ENCODE assay signal across 10 cellular contexts in genomic region chr10:132459252-132460028, GRCh38.
A peak's percentile ranks its signal among the peaks of the same experiment; 100 is the strongest.
DNase-seq lines count a peak whose midpoint lies in the region; ATAC-seq, FAIRE-seq and TF ChIP-seq lines count a peak whose summit lies in the region.
"Had no signal": no experiment of that assay in that cellular context is flagged by ENCODE, and none has a peak within 500 bp of the region (broad histone marks: within the 10 kb centered on the region; RNA-seq: fewer than 3 reads in every experiment).

No MANE protein-coding gene starts in this region.

- H3K36me3 ChIP-seq in bronchial epithelial cell (ENCODE audit: control insufficient read depth, insufficient read depth, low read length) (no peaks in the 10 kb centered on the region), gastroesophageal sphincter (no peaks in the 10 kb centered on the region)
- H3K36me3 ChIP-seq: ascending aorta had no signal

- no peaks in the 10 kb centered on the region for H3K27me3 Mint-ChIP-seq in natural killer cell treated with Interleukin-12 subunit alpha and Interleukin-12 subunit beta and Interleukin-15 and Interleukin-18, amount 100 ng/mL, for 72 hours
- no peaks in the 10 kb centered on the region for H3K27me3 Mint-ChIP-seq in natural killer cell (ENCODE audit: low read depth in 2 of 2)
- H3K27me3 Mint-ChIP-seq in memory B cell = peaks cover 4% of the 10 kb centered on the region
- H3K27me3 Mint-ChIP-seq in activated T-helper 1 cell treated with anti-CD3 and anti-CD28 coated beads, Interleukin-12 subunit alpha, Interleukin-12 subunit beta, Interleukin-2, Interleukin-4 antibody, amounts not matched to agents 30 ng/mL and 10 ng/mL and 1 ng/mL, durations not matched to agents 14 hours and 24 hours and 36 hours (ENCODE audit: insufficient read depth) = peaks cover 2% of the 10 kb centered on the region

- TF ChIP-seq POLR2A in gastroesophageal sphincter (IDR thresholded peaks at IDR 0.05) = no peak

- no peaks in the 10 kb centered on the region for H3K9me3 Mint-ChIP-seq in natural killer cell treated with Interleukin-12 subunit alpha and Interleukin-12 subunit beta and Interleukin-15 and Interleukin-18, amount 100 ng/mL, for 72 hours
- H3K9me3 Mint-ChIP-seq in natural killer cell (no peaks in the 10 kb centered on the region), memory B cell (no peaks in the 10 kb centered on the region)
- H3K9me3 Mint-ChIP-seq in activated T-helper 1 cell treated with anti-CD3 and anti-CD28 coated beads, Interleukin-12 subunit alpha, Interleukin-12 subunit beta, Interleukin-2, Interleukin-4 antibody, amounts not matched to agents 30 ng/mL and 10 ng/mL and 1 ng/mL, durations not matched to agents 14 hours and 24 hours and 36 hours = no peaks in the 10 kb centered on the region

- WGBS in gastroesophageal sphincter (ENCODE audit: low coverage in 1 of 2), 2 donors = 61 to 83% methylated on average over 6 to 11 of the region's 26 CpGs

- no peak for TF ChIP-seq EP300 in gastroesophageal sphincter (IDR thresholded peaks at IDR 0.05)

- peak overlapping the region in 1 of 4 donors; percentile 11 for H3K27ac ChIP-seq in gastroesophageal sphincter
- H3K27ac ChIP-seq: ascending aorta had no signal

- no peaks in the 10 kb centered on the region for H3K27me3 ChIP-seq in bronchial epithelial cell (ENCODE audit: control insufficient read depth, insufficient read depth, low read length)
- H3K27me3 ChIP-seq in gastroesophageal sphincter = no peaks in the 10 kb centered on the region
- H3K27me3 ChIP-seq: ascending aorta had no signal

- H3K36me3 Mint-ChIP-seq in natural killer cell treated with Interleukin-12 subunit alpha and Interleukin-12 subunit beta and Interleukin-15 and Interleukin-18, amount 100 ng/mL, for 72 hours = no peaks in the 10 kb centered on the region
- H3K36me3 Mint-ChIP-seq in natural killer cell (no peaks in the 10 kb centered on the region), memory B cell (no peaks in the 10 kb centered on the region)
- no peaks in the 10 kb centered on the region for H3K36me3 Mint-ChIP-seq in activated T-helper 1 cell treated with anti-CD3 and anti-CD28 coated beads, Interleukin-12 subunit alpha, Interleukin-12 subunit beta, Interleukin-2, Interleukin-4 antibody, amounts not matched to agents 30 ng/mL and 10 ng/mL and 1 ng/mL, durations not matched to agents 14 hours and 24 hours and 36 hours (ENCODE audit: low read depth)

- H3K9me3 ChIP-seq in gastroesophageal sphincter = no peaks in the 10 kb centered on the region
- H3K9me3 ChIP-seq: ascending aorta had no signal

- peak; percentile 75 for FAIRE-seq in bronchial epithelial cell (lab: Jason Lieb, UNC)

- peak; percentile 53 for DNase-seq in natural killer cell treated with Interleukin-12 subunit alpha and Interleukin-12 subunit beta and Interleukin-15 and Interleukin-18, amount 100 ng/mL, for 72 hours (ENCODE audit: low spot score)
- no peak for DNase-seq in natural killer cell
- DNase-seq in bronchial epithelial cell (ENCODE audit: low read depth) = no peak
- DNase-seq in memory B cell (ENCODE audit: low spot score in 2 of 2) = no peak
- no peak for DNase-seq in C1 segment of cervical spinal cord (lab: John Stamatoyannopoulos, UW)
- DNase-seq in activated T-helper 1 cell treated with anti-CD3 and anti-CD28 coated beads, Interleukin-12 subunit alpha, Interleukin-12 subunit beta, Interleukin-2, Interleukin-4 antibody, amounts not matched to agents 30 ng/mL and 10 ng/mL and 1 ng/mL, durations not matched to agents 14 hours and 24 hours and 36 hours (ENCODE audit: low spot score) = no peak
- DNase-seq in NCI-H82 (lab: John Stamatoyannopoulos, UW) = no peak
- DNase-seq: NCI-H2029 had no signal

- H3K27ac Mint-ChIP-seq in natural killer cell treated with Interleukin-12 subunit alpha and Interleukin-12 subunit beta and Interleukin-15 and Interleukin-18, amount 100 ng/mL, for 72 hours = peak overlapping the region in 1 of 2 donors; percentile 61
- H3K27ac Mint-ChIP-seq in natural killer cell (no peak overlapping the region), memory B cell (peak overlapping the region; percentile 41)
- H3K27ac Mint-ChIP-seq in activated T-helper 1 cell treated with anti-CD3 and anti-CD28 coated beads, Interleukin-12 subunit alpha, Interleukin-12 subunit beta, Interleukin-2, Interleukin-4 antibody, amounts not matched to agents 30 ng/mL and 10 ng/mL and 1 ng/mL, durations not matched to agents 14 hours and 24 hours and 36 hours = no peak overlapping the region

- peaks cover 4 to 6% of the 10 kb centered on the region in 2 donors for H3K4me1 Mint-ChIP-seq in natural killer cell treated with Interleukin-12 subunit alpha and Interleukin-12 subunit beta and Interleukin-15 and Interleukin-18, amount 100 ng/mL, for 72 hours (ENCODE audit: low read depth in 2 of 2)
- H3K4me1 Mint-ChIP-seq in natural killer cell (peaks cover 0 to 8% of the 10 kb centered on the region in 2 donors), memory B cell (peaks cover 5% of the 10 kb centered on the region)
- H3K4me1 Mint-ChIP-seq in activated T-helper 1 cell treated with anti-CD3 and anti-CD28 coated beads, Interleukin-12 subunit alpha, Interleukin-12 subunit beta, Interleukin-2, Interleukin-4 antibody, amounts not matched to agents 30 ng/mL and 10 ng/mL and 1 ng/mL, durations not matched to agents 14 hours and 24 hours and 36 hours (ENCODE audit: low read depth) = no peaks in the 10 kb centered on the region

- TF ChIP-seq CTCF in natural killer cell (IDR thresholded peaks at IDR 0.05) (no peak), bronchial epithelial cell (IDR thresholded peaks at IDR 0.05; ENCODE audit: insufficient read depth, low read length, severe bottlenecking) (no peak), gastroesophageal sphincter (IDR thresholded peaks at IDR 0.05) (no peak)

- ATAC-seq in natural killer cell treated with Interleukin-12 subunit alpha and Interleukin-12 subunit beta and Interleukin-15 and Interleukin-18, amount 100 ng/mL, for 72 hours = no peak
- ATAC-seq in natural killer cell (no peak), memory B cell (ENCODE audit: low read depth) (no peak), gastroesophageal sphincter (no peak)

- no peak overlapping the region for H3K4me3 Mint-ChIP-seq in natural killer cell treated with Interleukin-12 subunit alpha and Interleukin-12 subunit beta and Interleukin-15 and Interleukin-18, amount 100 ng/mL, for 72 hours
- H3K4me3 Mint-ChIP-seq in natural killer cell (no peak overlapping the region), memory B cell (no peak overlapping the region)
- H3K4me3 Mint-ChIP-seq in activated T-helper 1 cell treated with anti-CD3 and anti-CD28 coated beads, Interleukin-12 subunit alpha, Interleukin-12 subunit beta, Interleukin-2, Interleukin-4 antibody, amounts not matched to agents 30 ng/mL and 10 ng/mL and 1 ng/mL, durations not matched to agents 14 hours and 24 hours and 36 hours = no peak overlapping the region

- peaks cover 3 to 65% (median 26%) of the 10 kb centered on the region in 3 donors for H3K4me1 ChIP-seq in gastroesophageal sphincter

- intact Hi-C loops in natural killer cell (cut with micrococcal nuclease) = loop anchor here (10.0 kb wide), 2 partner anchors 235 to 295 kb away; no protein-coding TSS in a partner anchor
- intact Hi-C loops in activated T-helper 1 cell treated with anti-CD3 and anti-CD28 coated beads, Interleukin-12 subunit alpha, Interleukin-12 subunit beta, Interleukin-2, Interleukin-4 antibody, amounts not matched to agents 30 ng/mL and 10 ng/mL and 1 ng/mL, durations not matched to agents 14 hours and 24 hours and 36 hours (cut with micrococcal nuclease) = loop anchor here (10.0 kb wide), 1 partner anchor 915 kb away; the partner anchor contains the start of genes ECHS1 and PAOX

- H3K4me3 ChIP-seq in bronchial epithelial cell (ENCODE audit: low read depth, low read length) = no peak overlapping the region
- H3K4me3 ChIP-seq in gastroesophageal sphincter = no peak overlapping the region
- H3K4me3 ChIP-seq: ascending aorta had no signal
